Comparison of ENCODE assay signal across 8 cellular contexts in genomic region chr1:201703646-201704438, GRCh38.
A peak's percentile ranks its signal among the peaks of the same experiment; 100 is the strongest.
DNase-seq lines count a peak whose midpoint lies in the region; ATAC-seq and TF ChIP-seq lines count a peak whose summit lies in the region.

No MANE protein-coding gene starts in this region.

- no peaks in the 10 kb centered on the region for H3K4me1 Mint-ChIP-seq in CD8-positive, alpha-beta T cell (ENCODE audit: low read depth)

- H3K27ac Mint-ChIP-seq in CD8-positive, alpha-beta T cell: no peak overlapping the region

- peak; percentile 40 for ATAC-seq in CD8-positive, alpha-beta T cell
- no peak for ATAC-seq in GM18873 (IDR thresholded peaks at IDR 0.05; ENCODE audit: low FRiP score, unreplicated experiment)

- CTCF ChIA-PET in CD8-positive, alpha-beta T cell (lab: Charles Lee): interaction anchor here (0.7 to 3.0 kb wide), 11 partner anchors 9 to 241 kb away, joined by 3 to 28 read pairs (median 4); no protein-coding TSS in a partner anchor
- CTCF ChIA-PET in HEK293 (lab: Yijun Ruan, JAX): interaction anchor here (0.5 to 20.2 kb wide), 44 partner anchors 8 to 389 kb away, joined by 3 to 593 read pairs (median 4); no protein-coding TSS in a partner anchor

- intact Hi-C loops in CD8-positive, alpha-beta T cell (cut with DNase I, micrococcal nuclease): loop anchor here (1.0 to 2.0 kb wide), 2 partner anchors 145 to 221 kb away; no protein-coding TSS in a partner anchor

- peak; percentile 68 for TF ChIP-seq CTCF in CD8-positive, alpha-beta T cell (IDR thresholded peaks at IDR 0.05)
- TF ChIP-seq CTCF in HEK293 (tag by site-specific recombination; IDR thresholded peaks at IDR 0.05): peak; percentile 95

- no peaks in the 10 kb centered on the region for H3K9me3 ChIP-seq in CD8-positive, alpha-beta T cell (ENCODE audit: low read length)
- H3K9me3 ChIP-seq in HEK293 (ENCODE audit: control insufficient read depth, insufficient read depth, low read depth, low read length): no peaks in the 10 kb centered on the region

- peaks cover 6% of the 10 kb centered on the region for H3K9me3 Mint-ChIP-seq in CD8-positive, alpha-beta T cell

- no peaks in the 10 kb centered on the region for H3K36me3 Mint-ChIP-seq in CD8-positive, alpha-beta T cell

- POLR2A ChIA-PET in CD8-positive, alpha-beta T cell (lab: Charles Lee): no interaction called here
- POLR2A ChIA-PET in HEK293 (lab: Yijun Ruan, JAX): interaction anchor here (1.0 kb wide), 1 partner anchor 144 kb away, joined by 3 read pairs; no protein-coding TSS in a partner anchor

- no peaks in the 10 kb centered on the region for H3K4me1 ChIP-seq in CD8-positive, alpha-beta T cell (ENCODE audit: insufficient read depth, low read length)
- no peaks in the 10 kb centered on the region for H3K4me1 ChIP-seq in HEK293 (ENCODE audit: control insufficient read depth, insufficient read depth, low read length)

- peak; percentile 27 to 73 (median 49) for DNase-seq in CD8-positive, alpha-beta T cell
- DNase-seq in NCI-H2227 treated with DMSO at 0.1 percent for 48 hours (lab: John Stamatoyannopoulos, UW): peak; percentile 76
- peak; percentile 4 for DNase-seq in activated CD4-positive, CD25-positive, alpha-beta regulatory T cell treated with anti-CD3 and anti-CD28 coated beads, Interleukin-2, amount 50 U/mL, for 16 hours (ENCODE audit: low read depth, low spot score)
- DNase-seq in cerebellar cortex (ENCODE audit: low spot score): peak; percentile 76
- DNase-seq in kidney glomerular epithelial cell (lab: John Stamatoyannopoulos, UW): peak; percentile 55
- DNase-seq in stimulated activated CD4-positive, alpha-beta T cell treated with anti-CD3 and anti-CD28 coated beads, Interleukin-15, amount 100 ng/mL, for 48 hours (ENCODE audit: low read depth in 2 of 2): peak; percentile 30 to 65

- H3K27me3 ChIP-seq in CD8-positive, alpha-beta T cell (ENCODE audit: insufficient read depth, low read length): no peaks in the 10 kb centered on the region

- H3K36me3 ChIP-seq in CD8-positive, alpha-beta T cell (ENCODE audit: insufficient read depth, low read length): no peaks in the 10 kb centered on the region
- H3K36me3 ChIP-seq in HEK293 (ENCODE audit: control insufficient read depth in 2 of 2, insufficient read depth in 1 of 2, low read length in 2 of 2): no peaks in the 10 kb centered on the region

- no peak overlapping the region for H3K27ac ChIP-seq in CD8-positive, alpha-beta T cell (ENCODE audit: low read depth, low read length)
- H3K27ac ChIP-seq in HEK293 (ENCODE audit: extremely low read depth, low read depth, low read length): no peak overlapping the region

- H3K27me3 Mint-ChIP-seq in CD8-positive, alpha-beta T cell (ENCODE audit: low read depth): no peaks in the 10 kb centered on the region

- H3K4me3 ChIP-seq in CD8-positive, alpha-beta T cell (ENCODE audit: low read depth, low read length): no peak overlapping the region
- H3K4me3 ChIP-seq in HEK293 (ENCODE audit: low read depth, low read length): no peak overlapping the region

- H3K4me3 Mint-ChIP-seq in CD8-positive, alpha-beta T cell: no peak overlapping the region

TF ChIP-seq in HEK293, 187 proteins besides CTCF, POLR2A, EP300 and RAD21 (continues in another document):
- no peak for TF ChIP-seq REPIN1 (tag by site-specific recombination; IDR thresholded peaks at IDR 0.05; ENCODE audit: low read depth)
- TF ChIP-seq ZNF777 (tag by site-specific recombination; IDR thresholded peaks at IDR 0.05; ENCODE audit: borderline replicate concordance): no peak
- TF ChIP-seq, protein P1, sequence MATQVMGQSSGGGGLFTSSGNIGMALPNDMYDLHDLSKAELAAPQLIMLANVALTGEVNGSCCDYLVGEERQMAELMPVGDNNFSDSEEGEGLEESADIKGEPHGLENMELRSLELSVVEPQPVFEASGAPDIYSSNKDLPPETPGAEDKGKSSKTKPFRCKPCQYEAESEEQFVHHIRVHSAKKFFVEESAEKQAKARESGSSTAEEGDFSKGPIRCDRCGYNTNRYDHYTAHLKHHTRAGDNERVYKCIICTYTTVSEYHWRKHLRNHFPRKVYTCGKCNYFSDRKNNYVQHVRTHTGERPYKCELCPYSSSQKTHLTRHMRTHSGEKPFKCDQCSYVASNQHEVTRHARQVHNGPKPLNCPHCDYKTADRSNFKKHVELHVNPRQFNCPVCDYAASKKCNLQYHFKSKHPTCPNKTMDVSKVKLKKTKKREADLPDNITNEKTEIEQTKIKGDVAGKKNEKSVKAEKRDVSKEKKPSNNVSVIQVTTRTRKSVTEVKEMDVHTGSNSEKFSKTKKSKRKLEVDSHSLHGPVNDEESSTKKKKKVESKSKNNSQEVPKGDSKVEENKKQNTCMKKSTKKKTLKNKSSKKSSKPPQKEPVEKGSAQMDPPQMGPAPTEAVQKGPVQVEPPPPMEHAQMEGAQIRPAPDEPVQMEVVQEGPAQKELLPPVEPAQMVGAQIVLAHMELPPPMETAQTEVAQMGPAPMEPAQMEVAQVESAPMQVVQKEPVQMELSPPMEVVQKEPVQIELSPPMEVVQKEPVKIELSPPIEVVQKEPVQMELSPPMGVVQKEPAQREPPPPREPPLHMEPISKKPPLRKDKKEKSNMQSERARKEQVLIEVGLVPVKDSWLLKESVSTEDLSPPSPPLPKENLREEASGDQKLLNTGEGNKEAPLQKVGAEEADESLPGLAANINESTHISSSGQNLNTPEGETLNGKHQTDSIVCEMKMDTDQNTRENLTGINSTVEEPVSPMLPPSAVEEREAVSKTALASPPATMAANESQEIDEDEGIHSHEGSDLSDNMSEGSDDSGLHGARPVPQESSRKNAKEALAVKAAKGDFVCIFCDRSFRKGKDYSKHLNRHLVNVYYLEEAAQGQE (tag by site-specific recombination; IDR thresholded peaks at IDR 0.05): peak; percentile 87
- no peak for TF ChIP-seq ZNF785 (tag by site-specific recombination; IDR thresholded peaks at IDR 0.05)
- TF ChIP-seq RBAK (tag by site-specific recombination; IDR thresholded peaks at IDR 0.05): no peak
- no peak for TF ChIP-seq IKZF3 (tag by site-specific recombination; IDR thresholded peaks at IDR 0.05)
- TF ChIP-seq SP2 (tag by site-specific recombination; IDR thresholded peaks at IDR 0.05): no peak
- no peak for TF ChIP-seq ZNF274 (IDR thresholded peaks at IDR 0.05; ENCODE audit: low read length)
- no peak for TF ChIP-seq ZNF274 (tag by site-specific recombination; IDR thresholded peaks at IDR 0.05; ENCODE audit: borderline replicate concordance)
- TF ChIP-seq ZNF654 (tag by site-specific recombination; IDR thresholded peaks at IDR 0.05; ENCODE audit: low read depth): peak; percentile 94
- TF ChIP-seq ZNF514 (tag by site-specific recombination; IDR thresholded peaks at IDR 0.05): no peak
- peak; percentile 85 for TF ChIP-seq ZBTB17 (tag by site-specific recombination; IDR thresholded peaks at IDR 0.05)
- TF ChIP-seq ZNF791 (tag by site-specific recombination; IDR thresholded peaks at IDR 0.05): no peak
- no peak for TF ChIP-seq ZNF629 (tag by site-specific recombination; IDR thresholded peaks at IDR 0.05)
- no peak for TF ChIP-seq ZNF324 (tag by site-specific recombination; IDR thresholded peaks at IDR 0.05)
- TF ChIP-seq ZNF157 (tag by site-specific recombination; IDR thresholded peaks at IDR 0.05): no peak
- TF ChIP-seq, protein P2, sequence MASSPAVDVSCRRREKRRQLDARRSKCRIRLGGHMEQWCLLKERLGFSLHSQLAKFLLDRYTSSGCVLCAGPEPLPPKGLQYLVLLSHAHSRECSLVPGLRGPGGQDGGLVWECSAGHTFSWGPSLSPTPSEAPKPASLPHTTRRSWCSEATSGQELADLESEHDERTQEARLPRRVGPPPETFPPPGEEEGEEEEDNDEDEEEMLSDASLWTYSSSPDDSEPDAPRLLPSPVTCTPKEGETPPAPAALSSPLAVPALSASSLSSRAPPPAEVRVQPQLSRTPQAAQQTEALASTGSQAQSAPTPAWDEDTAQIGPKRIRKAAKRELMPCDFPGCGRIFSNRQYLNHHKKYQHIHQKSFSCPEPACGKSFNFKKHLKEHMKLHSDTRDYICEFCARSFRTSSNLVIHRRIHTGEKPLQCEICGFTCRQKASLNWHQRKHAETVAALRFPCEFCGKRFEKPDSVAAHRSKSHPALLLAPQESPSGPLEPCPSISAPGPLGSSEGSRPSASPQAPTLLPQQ (tag by site-specific recombination; IDR thresholded peaks at IDR 0.05): 0 out of 2 replicates have a peak, but pooled peaks have one; percentile 46
- 0 out of 2 replicates have a peak, but pooled peaks have one; percentile 45 for TF ChIP-seq KLF10 (tag by site-specific recombination; IDR thresholded peaks at IDR 0.05)
- TF ChIP-seq SCRT1 (tag by site-specific recombination; IDR thresholded peaks at IDR 0.05; ENCODE audit: borderline replicate concordance): no peak
- peak; percentile 89 for TF ChIP-seq PATZ1 (tag by site-specific recombination; IDR thresholded peaks at IDR 0.05)
- TF ChIP-seq GLIS1 (tag by site-specific recombination; IDR thresholded peaks at IDR 0.05): peak; percentile 48; the same call in 1 of the 2 replicates

Comparison
In these comparisons a context has a peak if more than half of its experiments do, and no peak if none do; other contexts are left out.
1. DNase-seq: peak in every context shown above with its lines; median percentile 76 in NCI-H2227 treated with DMSO at 0.1 percent for 48 hours; 76 in cerebellar cortex; 55 in kidney glomerular epithelial cell; 49 in CD8-positive, alpha-beta T cell; 48 in stimulated activated CD4-positive, alpha-beta T cell treated with anti-CD3 and anti-CD28 coated beads, Interleukin-15, amount 100 ng/mL, for 48 hours; 4 in activated CD4-positive, CD25-positive, alpha-beta regulatory T cell treated with anti-CD3 and anti-CD28 coated beads, Interleukin-2, amount 50 U/mL, for 16 hours.